In the genomic region with DNA sequence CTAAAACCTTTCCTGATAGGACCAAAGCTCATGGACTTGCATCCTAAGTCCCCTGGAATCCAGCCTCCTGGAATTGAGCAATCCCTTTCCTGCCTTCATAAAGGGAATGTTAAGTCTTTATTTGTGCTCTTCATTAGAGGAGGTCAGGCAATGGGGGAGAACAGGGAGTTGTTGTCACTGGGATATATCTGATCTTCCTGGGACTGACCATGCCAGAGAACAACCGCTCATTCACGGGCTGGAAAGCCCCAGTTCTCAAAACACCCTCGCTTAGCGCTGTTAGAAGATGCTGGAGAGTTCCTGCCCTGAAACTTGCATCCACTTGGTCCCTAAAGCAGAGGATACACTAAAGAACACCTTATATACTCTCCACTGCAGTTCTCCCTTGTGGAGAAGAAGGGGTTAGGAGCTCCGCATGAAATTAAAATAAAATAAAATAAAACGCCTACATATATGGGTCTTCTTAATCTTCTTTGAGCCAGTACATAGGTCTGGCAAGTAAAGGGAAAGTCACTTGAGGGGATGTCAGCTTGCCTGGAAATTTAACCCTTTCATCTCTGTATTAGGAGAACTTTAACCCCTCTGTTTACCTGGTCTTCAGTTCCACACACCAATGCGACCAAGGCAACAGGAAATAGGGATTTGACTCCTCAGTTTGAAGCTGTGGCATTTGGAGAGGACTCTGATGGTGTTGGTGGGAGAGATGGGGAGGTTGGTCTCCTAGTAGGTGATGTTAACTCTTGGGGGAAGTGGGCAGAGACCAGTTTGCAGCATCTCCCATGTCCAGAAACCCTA, we compare ENCODE assay signal across 12 cellular contexts. TPM values are rescaled to one million over a fixed set of nuclear protein-coding genes. Genes with fewer than 3 reads are reported as not detected.
DNase-seq lines count a peak whose midpoint lies in the region; ATAC-seq and TF ChIP-seq lines count a peak whose summit lies in the region.
"Had no signal": no experiment of that assay in that cellular context is flagged by ENCODE, and none has a peak within 500 bp of the region (broad histone marks: within the 10 kb centered on the region; RNA-seq: fewer than 3 reads in every experiment).

No MANE protein-coding gene starts in this region.

- no peak overlapping the region for H2BK120ac ChIP-seq in neuronal stem cell (ENCODE audit: low read depth, low read length)

- no peak overlapping the region for H3K23ac ChIP-seq in neuronal stem cell (ENCODE audit: low read depth, low read length, poor library complexity)

- no peak overlapping the region for H3K18ac ChIP-seq in neuronal stem cell (ENCODE audit: low read length)

- H3K4me1 Mint-ChIP-seq in activated CD4-positive, alpha-beta T cell treated with anti-CD3 and anti-CD28 coated beads for 36 hours: no peaks in the 10 kb centered on the region
- H3K4me1 Mint-ChIP-seq: activated B cell treated with CpG ODN at 0.5 μM for 24 hours had no signal

- CTCF ChIA-PET in activated CD4-positive, alpha-beta T cell treated with anti-CD3 and anti-CD28 coated beads for 36 hours (lab: Charles Lee): interaction anchor here (0.5 kb wide), 1 partner anchor 473 kb away, joined by 3 read pairs; no protein-coding TSS in a partner anchor

- POLR2A ChIA-PET in activated CD4-positive, alpha-beta T cell treated with anti-CD3 and anti-CD28 coated beads for 36 hours (lab: Charles Lee): no interaction called here

- TF ChIP-seq POLR2A in body of pancreas (IDR thresholded peaks at IDR 0.05) (no peak), spleen (IDR thresholded peaks at IDR 0.05) (no peak)

- no peak overlapping the region for H2BK12ac ChIP-seq in neuronal stem cell (ENCODE audit: low read length)

- H3K27me3 Mint-ChIP-seq in activated CD4-positive, alpha-beta T cell treated with anti-CD3 and anti-CD28 coated beads for 36 hours: peaks cover 13% of the 10 kb centered on the region

- peak; percentile 9 for DNase-seq in GM13976 (ENCODE audit: low spot score)
- peak in 2 of 4 donors; percentile 6 to 7 for DNase-seq in body of pancreas
- DNase-seq in right atrium auricular region (ENCODE audit: low spot score): no peak
- DNase-seq in neuronal stem cell (ENCODE audit: low spot score): peak; percentile 24
- no peak for DNase-seq in spleen
- no peak for DNase-seq in activated CD8-positive, alpha-beta memory T cell treated with anti-CD3 and anti-CD28 coated beads, Interleukin-2, amount 50 U/mL, for 48 hours
- no peak for DNase-seq in activated CD4-positive, alpha-beta T cell treated with anti-CD3 and anti-CD28 coated beads for 36 hours
- DNase-seq: activated B cell treated with CpG ODN at 0.5 μM for 24 hours, NCI-H345 had no signal

- intact Hi-C loops in body of pancreas (cut with DNase I): no loop called here
- intact Hi-C loops in spleen (cut with DNase I; ENCODE audit: low total_unique reads): no loop called here
- intact Hi-C loops in activated CD4-positive, alpha-beta T cell treated with anti-CD3 and anti-CD28 coated beads for 36 hours (cut with DNase I, micrococcal nuclease): no loop called here

- H4K8ac ChIP-seq in neuronal stem cell (ENCODE audit: low read depth, low read length): no peak overlapping the region

- H3K9me3 ChIP-seq in body of pancreas: no peaks in the 10 kb centered on the region
- no peaks in the 10 kb centered on the region for H3K9me3 ChIP-seq in right atrium auricular region
- no peaks in the 10 kb centered on the region for H3K9me3 ChIP-seq in neuronal stem cell (replicated peaks in 1 of 2; ENCODE audit: control insufficient read depth in 2 of 2, insufficient read depth in 1 of 2, low read depth in 1 of 2, low read length in 2 of 2)
- H3K9me3 ChIP-seq in spleen: peaks cover 0 to 4% (median 0%) of the 10 kb centered on the region in 8 donors
- H3K9me3 ChIP-seq: uterus had no signal

- H3K9ac ChIP-seq in neuronal stem cell (ENCODE audit: low read depth, low read length, poor library complexity): peak overlapping the region; percentile 75

- peak overlapping the region; percentile 66 for H3K4me2 ChIP-seq in neuronal stem cell (ENCODE audit: insufficient read depth, low read length, poor library complexity, severe bottlenecking)

- peaks cover 3% of the 10 kb centered on the region for H3K9me3 Mint-ChIP-seq in activated CD4-positive, alpha-beta T cell treated with anti-CD3 and anti-CD28 coated beads for 36 hours (ENCODE audit: low read depth)
- H3K9me3 Mint-ChIP-seq: activated B cell treated with CpG ODN at 0.5 μM for 24 hours had no signal

- H3K36me3 Mint-ChIP-seq in activated CD4-positive, alpha-beta T cell treated with anti-CD3 and anti-CD28 coated beads for 36 hours (ENCODE audit: low read depth): peaks cover 2% of the 10 kb centered on the region

- H3K4ac ChIP-seq in neuronal stem cell (ENCODE audit: low read length): no peak overlapping the region

- H3K4me1 ChIP-seq in body of pancreas (peaks cover 14% of the 10 kb centered on the region), right atrium auricular region (peaks cover 0 to 4% of the 10 kb centered on the region in 2 donors), neuronal stem cell (ENCODE audit: control insufficient read depth in 2 of 2, insufficient read depth in 1 of 2, low read depth in 1 of 2, low read length in 2 of 2) (peaks cover 0 to 3% of the 10 kb centered on the region in 2 donors), spleen (peaks cover 0 to 7% (median 2%) of the 10 kb centered on the region in 6 donors)

- H2AK5ac ChIP-seq in neuronal stem cell (ENCODE audit: low read depth, low read length): no peak overlapping the region

- H3K27ac Mint-ChIP-seq in activated CD4-positive, alpha-beta T cell treated with anti-CD3 and anti-CD28 coated beads for 36 hours: no peak overlapping the region
- H3K27ac Mint-ChIP-seq: activated B cell treated with CpG ODN at 0.5 μM for 24 hours had no signal

- ATAC-seq in body of pancreas (peak; percentile 19), HG02571 (IDR thresholded peaks at IDR 0.05; ENCODE audit: unreplicated experiment) (no peak)
- ATAC-seq in activated CD4-positive, alpha-beta T cell treated with anti-CD3 and anti-CD28 coated beads for 36 hours: no peak

- no peak overlapping the region for H2BK5ac ChIP-seq in neuronal stem cell (ENCODE audit: low read length)

- H3K79me1 ChIP-seq in neuronal stem cell (ENCODE audit: low read depth, low read length): no peaks in the 10 kb centered on the region

- H3K36me3 ChIP-seq in body of pancreas (replicated peaks in 1 of 2; ENCODE audit: insufficient read depth in 1 of 2, low read depth in 2 of 2): no peaks in the 10 kb centered on the region
- no peaks in the 10 kb centered on the region for H3K36me3 ChIP-seq in right atrium auricular region
- no peaks in the 10 kb centered on the region for H3K36me3 ChIP-seq in neuronal stem cell (replicated peaks in 1 of 2; ENCODE audit: control insufficient read depth in 2 of 2, insufficient read depth in 2 of 2, low read length in 2 of 2)
- no peaks in the 10 kb centered on the region for H3K36me3 ChIP-seq in spleen
- H3K36me3 ChIP-seq: uterus had no signal

- H3K4me3 ChIP-seq in body of pancreas: peak overlapping the region in 1 of 2 donors; percentile 12
- H3K4me3 ChIP-seq in right atrium auricular region: peak overlapping the region; percentile 38 to 49
- peak overlapping the region in 1 of 2 donors; percentile 89 for H3K4me3 ChIP-seq in neuronal stem cell (ENCODE audit: low read length in 2 of 2)
- H3K4me3 ChIP-seq in spleen: peak overlapping the region in 1 of 8 donors; percentile 59
- H3K4me3 ChIP-seq: lung had no signal

- in situ Hi-C loops in GM13976 (cut with MboI; ENCODE audit: low sequenced_read_pairs, unreplicated experiment): no loop called here

- 4 to 8% methylated on average over 7 of the region's 7 CpGs for WGBS in body of pancreas, 2 donors
- no CpG with 5 or more reads among the region's 7 CpGs for WGBS in neuronal stem cell (ENCODE audit: extremely low coverage in 2 of 2, insufficient read length in 2 of 2, insufficient replicate concordance in 1 of 2), 2 donors
- WGBS in spleen, 5 donors: 12 to 20% (median 15%) methylated on average over 7 of the region's 7 CpGs

- TF ChIP-seq CTCF in GM13976 (IDR thresholded peaks at IDR 0.05; ENCODE audit: borderline replicate concordance, control extremely low read depth, extremely low read depth, insufficient read depth, missing control alignments) (no peak), body of pancreas (IDR thresholded peaks at IDR 0.05) (no peak), right atrium auricular region (IDR thresholded peaks at IDR 0.05) (no peak), spleen (IDR thresholded peaks at IDR 0.05 in 8 of 11, conservative IDR thresholded peaks at IDR 0.05 in 3 of 11) (no peak)

- no peak overlapping the region for H4K91ac ChIP-seq in neuronal stem cell (ENCODE audit: low read depth, low read length, poor library complexity)

- H3K27ac ChIP-seq in body of pancreas (peak overlapping the region in 1 of 4 donors; percentile 34), right atrium auricular region (no peak overlapping the region), neuronal stem cell (replicated peaks; ENCODE audit: low read length) (no peak overlapping the region), spleen (no peak overlapping the region)
- H3K27ac ChIP-seq: uterus had no signal

- no peak overlapping the region for H3K14ac ChIP-seq in neuronal stem cell (ENCODE audit: low read length)

- H2AFZ ChIP-seq in neuronal stem cell (ENCODE audit: low read length): no peak overlapping the region

- H2BK15ac ChIP-seq in neuronal stem cell (ENCODE audit: low read length): no peak overlapping the region

- H3K27me3 ChIP-seq in body of pancreas: no peaks in the 10 kb centered on the region
- no peaks in the 10 kb centered on the region for H3K27me3 ChIP-seq in right atrium auricular region
- peaks cover 0 to 56% (median 0%) of the 10 kb centered on the region in 3 experiments for H3K27me3 ChIP-seq in neuronal stem cell (ENCODE audit: control insufficient read depth in 3 of 3, insufficient read depth in 3 of 3, low read depth in 1 of 3, low read length in 3 of 3)
- H3K27me3 ChIP-seq in spleen (replicated peaks in 1 of 7): peaks cover 0 to 76% (median 31%) of the 10 kb centered on the region in 7 donors

- no peak overlapping the region for H3K4me3 Mint-ChIP-seq in activated CD4-positive, alpha-beta T cell treated with anti-CD3 and anti-CD28 coated beads for 36 hours
- H3K4me3 Mint-ChIP-seq: activated B cell treated with CpG ODN at 0.5 μM for 24 hours had no signal

RNA-seq across cellular contexts. Expression of gene SORCS1, which starts 1.2 kb away (rescaled TPM):
- 1 to 10 TPM; 1.3 to 6.0 TPM for total RNA-seq in body of pancreas
- 1 to 10 TPM; 1.6 to 4.2 TPM for total RNA-seq in right atrium auricular region
- 7.3 TPM for polyA plus RNA-seq in neuronal stem cell (2013, experiment 1 of 2)
- 7.5 TPM for polyA plus RNA-seq in neuronal stem cell (2013, experiment 2 of 2)
- total RNA-seq in spleen: 1 to 10 TPM; 1.0 to 2.7 (median 1.9) TPM
- polyA plus RNA-seq in spleen: 1 to 10 TPM in 2 of 3 donors, under 1 TPM in 1; 0.67 to 1.2 (median 1.0) TPM
- total RNA-seq in activated CD4-positive, alpha-beta T cell treated with anti-CD3 and anti-CD28 coated beads for 36 hours: not detected
- total RNA-seq: activated B cell treated with CpG ODN at 0.5 μM for 24 hours had no signal

Comparison
In these comparisons a context has a peak if more than half of its experiments do, and no peak if none do; other contexts are left out.
1. DNase-seq: peak in GM13976 (single experiment) and neuronal stem cell (single experiment); none in right atrium auricular region (single experiment), spleen (single experiment), activated CD8-positive, alpha-beta memory T cell treated with anti-CD3 and anti-CD28 coated beads, Interleukin-2, amount 50 U/mL, for 48 hours (single experiment) and activated CD4-positive, alpha-beta T cell treated with anti-CD3 and anti-CD28 coated beads for 36 hours (single experiment).